In genomic region chr7:44977304-44977858, GRCh38 we compare ENCODE assay signal across 2 cellular contexts.
TF ChIP-seq lines count a peak whose summit lies in the region.

No MANE protein-coding gene starts in this region.

TF ChIP-seq in HEK293, 187 proteins besides CTCF, POLR2A, EP300 and RAD21 (continued from another document):
- no peak for TF ChIP-seq ZBTB44 (tag by site-specific recombination; IDR thresholded peaks at IDR 0.05)
- no peak for TF ChIP-seq ZNF791 (tag by site-specific recombination; IDR thresholded peaks at IDR 0.05)
- no peak for TF ChIP-seq ZNF510 (tag by site-specific recombination; IDR thresholded peaks at IDR 0.05; ENCODE audit: insufficient replicate concordance)
- TF ChIP-seq SCRT1 (tag by site-specific recombination; IDR thresholded peaks at IDR 0.05; ENCODE audit: borderline replicate concordance) = no peak
- no peak for TF ChIP-seq ZNF157 (tag by site-specific recombination; IDR thresholded peaks at IDR 0.05)
- TF ChIP-seq ZNF704 (tag by site-specific recombination; IDR thresholded peaks at IDR 0.05) = no peak
- TF ChIP-seq KLF17 (tag by site-specific recombination; IDR thresholded peaks at IDR 0.05) = no peak
- no peak for TF ChIP-seq ZNF350 (tag by site-specific recombination; IDR thresholded peaks at IDR 0.05)
- peak; percentile 46 for TF ChIP-seq ZIC2 (tag by site-specific recombination; IDR thresholded peaks at IDR 0.05)
- TF ChIP-seq KLF16 (tag by site-specific recombination; IDR thresholded peaks at IDR 0.05) = no peak
- no peak for TF ChIP-seq ZNF239 (tag by site-specific recombination; IDR thresholded peaks at IDR 0.05)
- no peak for TF ChIP-seq YY2 (tag by site-specific recombination; IDR thresholded peaks at IDR 0.05)
- no peak for TF ChIP-seq ZNF843 (tag by site-specific recombination; IDR thresholded peaks at IDR 0.05)
- TF ChIP-seq ZNF174 (tag by site-specific recombination; IDR thresholded peaks at IDR 0.05) = no peak

TF ChIP-seq in GM23338, 12 proteins besides CTCF, POLR2A, EP300 and RAD21 (continued from another document):
- TF ChIP-seq, protein P1, sequence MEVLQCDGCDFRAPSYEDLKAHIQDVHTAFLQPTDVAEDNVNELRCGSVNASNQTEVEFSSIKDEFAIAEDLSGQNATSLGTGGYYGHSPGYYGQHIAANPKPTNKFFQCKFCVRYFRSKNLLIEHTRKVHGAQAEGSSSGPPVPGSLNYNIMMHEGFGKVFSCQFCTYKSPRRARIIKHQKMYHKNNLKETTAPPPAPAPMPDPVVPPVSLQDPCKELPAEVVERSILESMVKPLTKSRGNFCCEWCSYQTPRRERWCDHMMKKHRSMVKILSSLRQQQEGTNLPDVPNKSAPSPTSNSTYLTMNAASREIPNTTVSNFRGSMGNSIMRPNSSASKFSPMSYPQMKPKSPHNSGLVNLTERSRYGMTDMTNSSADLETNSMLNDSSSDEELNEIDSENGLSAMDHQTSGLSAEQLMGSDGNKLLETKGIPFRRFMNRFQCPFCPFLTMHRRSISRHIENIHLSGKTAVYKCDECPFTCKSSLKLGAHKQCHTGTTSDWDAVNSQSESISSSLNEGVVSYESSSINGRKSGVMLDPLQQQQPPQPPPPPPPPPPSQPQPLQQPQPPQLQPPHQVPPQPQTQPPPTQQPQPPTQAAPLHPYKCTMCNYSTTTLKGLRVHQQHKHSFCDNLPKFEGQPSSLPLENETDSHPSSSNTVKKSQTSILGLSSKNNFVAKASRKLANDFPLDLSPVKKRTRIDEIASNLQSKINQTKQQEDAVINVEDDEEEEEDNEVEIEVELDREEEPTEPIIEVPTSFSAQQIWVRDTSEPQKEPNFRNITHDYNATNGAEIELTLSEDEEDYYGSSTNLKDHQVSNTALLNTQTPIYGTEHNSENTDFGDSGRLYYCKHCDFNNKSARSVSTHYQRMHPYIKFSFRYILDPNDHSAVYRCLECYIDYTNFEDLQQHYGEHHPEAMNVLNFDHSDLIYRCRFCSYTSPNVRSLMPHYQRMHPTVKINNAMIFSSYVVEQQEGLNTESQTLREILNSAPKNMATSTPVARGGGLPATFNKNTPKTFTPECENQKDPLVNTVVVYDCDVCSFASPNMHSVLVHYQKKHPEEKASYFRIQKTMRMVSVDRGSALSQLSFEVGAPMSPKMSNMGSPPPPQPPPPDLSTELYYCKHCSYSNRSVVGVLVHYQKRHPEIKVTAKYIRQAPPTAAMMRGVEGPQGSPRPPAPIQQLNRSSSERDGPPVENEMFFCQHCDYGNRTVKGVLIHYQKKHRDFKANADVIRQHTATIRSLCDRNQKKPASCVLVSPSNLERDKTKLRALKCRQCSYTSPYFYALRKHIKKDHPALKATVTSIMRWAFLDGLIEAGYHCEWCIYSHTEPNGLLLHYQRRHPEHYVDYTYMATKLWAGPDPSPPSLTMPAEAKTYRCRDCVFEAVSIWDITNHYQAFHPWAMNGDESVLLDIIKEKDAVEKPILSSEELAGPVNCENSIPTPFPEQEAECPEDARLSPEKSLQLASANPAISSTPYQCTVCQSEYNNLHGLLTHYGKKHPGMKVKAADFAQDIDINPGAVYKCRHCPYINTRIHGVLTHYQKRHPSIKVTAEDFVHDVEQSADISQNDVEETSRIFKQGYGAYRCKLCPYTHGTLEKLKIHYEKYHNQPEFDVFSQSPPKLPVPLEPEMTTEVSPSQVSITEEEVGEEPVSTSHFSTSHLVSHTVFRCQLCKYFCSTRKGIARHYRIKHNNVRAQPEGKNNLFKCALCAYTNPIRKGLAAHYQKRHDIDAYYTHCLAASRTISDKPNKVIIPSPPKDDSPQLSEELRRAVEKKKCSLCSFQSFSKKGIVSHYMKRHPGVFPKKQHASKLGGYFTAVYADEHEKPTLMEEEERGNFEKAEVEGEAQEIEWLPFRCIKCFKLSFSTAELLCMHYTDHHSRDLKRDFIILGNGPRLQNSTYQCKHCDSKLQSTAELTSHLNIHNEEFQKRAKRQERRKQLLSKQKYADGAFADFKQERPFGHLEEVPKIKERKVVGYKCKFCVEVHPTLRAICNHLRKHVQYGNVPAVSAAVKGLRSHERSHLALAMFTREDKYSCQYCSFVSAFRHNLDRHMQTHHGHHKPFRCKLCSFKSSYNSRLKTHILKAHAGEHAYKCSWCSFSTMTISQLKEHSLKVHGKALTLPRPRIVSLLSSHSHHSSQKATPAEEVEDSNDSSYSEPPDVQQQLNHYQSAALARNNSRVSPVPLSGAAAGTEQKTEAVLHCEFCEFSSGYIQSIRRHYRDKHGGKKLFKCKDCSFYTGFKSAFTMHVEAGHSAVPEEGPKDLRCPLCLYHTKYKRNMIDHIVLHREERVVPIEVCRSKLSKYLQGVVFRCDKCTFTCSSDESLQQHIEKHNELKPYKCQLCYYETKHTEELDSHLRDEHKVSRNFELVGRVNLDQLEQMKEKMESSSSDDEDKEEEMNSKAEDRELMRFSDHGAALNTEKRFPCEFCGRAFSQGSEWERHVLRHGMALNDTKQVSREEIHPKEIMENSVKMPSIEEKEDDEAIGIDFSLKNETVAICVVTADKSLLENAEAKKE (CRISPR knock-in tag; IDR thresholded peaks at IDR 0.05) = no peak
- TF ChIP-seq REST (IDR thresholded peaks at IDR 0.05; ENCODE audit: unreplicated experiment) (no peak), NANOG (IDR thresholded peaks at IDR 0.05; ENCODE audit: borderline replicate concordance) (no peak), STAT1 (IDR thresholded peaks at IDR 0.05; ENCODE audit: unreplicated experiment) (no peak), JUNB (IDR thresholded peaks at IDR 0.05; ENCODE audit: unreplicated experiment) (no peak), ZNF331 (CRISPR knock-in tag; IDR thresholded peaks at IDR 0.05; ENCODE audit: low read depth) (no peak)
